Comparison of ENCODE assay signal across 27 cellular contexts in the genomic region with DNA sequence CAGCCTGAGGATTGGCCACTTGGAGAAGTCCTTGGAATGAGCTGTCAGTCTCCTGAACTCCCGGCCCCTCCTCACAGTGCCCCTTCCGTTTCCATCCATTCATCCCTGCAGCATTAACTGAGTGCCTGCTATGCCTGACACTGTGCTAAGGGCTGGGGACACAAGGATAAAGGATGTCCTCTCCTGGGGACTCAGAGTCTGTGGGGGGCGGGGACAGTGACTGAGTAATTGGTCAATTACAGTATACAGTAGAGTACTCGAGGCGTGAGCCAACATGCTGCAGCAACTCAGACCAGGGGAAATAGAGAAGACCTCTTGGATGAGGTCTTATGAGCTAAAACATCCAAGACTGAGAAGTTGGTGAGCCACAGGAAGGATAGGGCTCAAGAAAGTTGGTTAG.
"Had no signal": no experiment of that assay in that cellular context is flagged by ENCODE, and none has a peak within 500 bp of the region (broad histone marks: within the 10 kb centered on the region; RNA-seq: fewer than 3 reads in every experiment).

No MANE protein-coding gene starts in this region.

- H3K27me3 ChIP-seq: foreskin keratinocyte, neural progenitor cell, right atrium auricular region, suprapubic skin had no signal

- ATAC-seq: foreskin keratinocyte; gastroesophageal sphincter; heart left ventricle; left cardiac atrium; left lung; naive thymus-derived CD4-positive, alpha-beta T cell; sciatic nerve; stimulated activated naive CD8-positive, alpha-beta T cell treated with anti-CD3 and anti-CD28 coated beads, Interleukin-15, amount 100 ng/mL, for 72 hours had no signal

- H3K36me3 ChIP-seq: esophagus muscularis mucosa, gastroesophageal sphincter, heart left ventricle, left lung, neural progenitor cell, prostate gland, right atrium auricular region had no signal

- H3K9me3 Mint-ChIP-seq: naive thymus-derived CD4-positive, alpha-beta T cell; nephron; neural progenitor cell; stimulated activated naive CD8-positive, alpha-beta T cell treated with anti-CD3 and anti-CD28 coated beads, Interleukin-15, amount 100 ng/mL, for 72 hours had no signal

- H3K4me1 Mint-ChIP-seq: stimulated activated naive CD8-positive, alpha-beta T cell treated with anti-CD3 and anti-CD28 coated beads, Interleukin-15, amount 100 ng/mL, for 72 hours had no signal

- H3K4me3 ChIP-seq: dorsolateral prefrontal cortex, esophagus muscularis mucosa, gastroesophageal sphincter, heart left ventricle, hepatocyte, left lung, neural progenitor cell, prostate gland, right atrium auricular region, smooth muscle cell, suprapubic skin had no signal

- H3K4me2 ChIP-seq: hepatocyte, neural progenitor cell, smooth muscle cell had no signal

- H2AFZ ChIP-seq: hepatocyte, neural progenitor cell had no signal

- H3K27me3 Mint-ChIP-seq: stimulated activated naive CD8-positive, alpha-beta T cell treated with anti-CD3 and anti-CD28 coated beads, Interleukin-15, amount 100 ng/mL, for 72 hours had no signal

- H3K27ac ChIP-seq: dorsolateral prefrontal cortex, esophagus muscularis mucosa, foreskin keratinocyte, gastroesophageal sphincter, heart left ventricle, hepatocyte, left lung, neural progenitor cell, prostate gland, right atrium auricular region, suprapubic skin had no signal

- H3K4me3 Mint-ChIP-seq: naive thymus-derived CD4-positive, alpha-beta T cell; nephron; neural progenitor cell; stimulated activated naive CD8-positive, alpha-beta T cell treated with anti-CD3 and anti-CD28 coated beads, Interleukin-15, amount 100 ng/mL, for 72 hours had no signal

- H3K27ac Mint-ChIP-seq: nephron, neural progenitor cell had no signal

- DNase-seq: dorsolateral prefrontal cortex; effector CD4-positive, alpha-beta T cell; foreskin keratinocyte; heart left ventricle; left cardiac atrium; left lung; mesenchymal stem cell; midbrain; naive thymus-derived CD4-positive, alpha-beta T cell; nucleus accumbens; stimulated activated CD4-positive, alpha-beta T cell treated with anti-CD3 and anti-CD28 coated beads, Interleukin-12 subunit alpha, Interleukin-12 subunit beta, amount 100 ng/mL, for 4 hours; stimulated activated CD4-positive, alpha-beta T cell treated with anti-CD3 and anti-CD28 coated beads, Interleukin-1b, Interleukin-23, amount 100 ng/mL, for 48 hours; stimulated activated CD4-positive, alpha-beta T cell treated with anti-CD3 and anti-CD28 coated beads, Interleukin-4, amount 100 ng/mL, for 1 hour; stimulated activated CD8-positive, alpha-beta memory T cell treated with anti-CD3 and anti-CD28 coated beads, Interleukin-4, amount 100 ng/mL, for 48 hours; stimulated activated naive CD4-positive, alpha-beta T cell; stimulated activated naive CD8-positive, alpha-beta T cell treated with anti-CD3 and anti-CD28 coated beads, Interleukin-15, amount 100 ng/mL, for 72 hours; trophoblast cell had no signal

- H3K79me2 ChIP-seq: hepatocyte had no signal

- H3K9me3 ChIP-seq: esophagus muscularis mucosa, gastroesophageal sphincter, heart left ventricle, left lung, prostate gland, right atrium auricular region, suprapubic skin had no signal

- H3K4me1 ChIP-seq: foreskin keratinocyte, gastroesophageal sphincter, left lung, prostate gland, right atrium auricular region, suprapubic skin had no signal
